Comparison of ENCODE assay signal across 13 cellular contexts in the genomic region with DNA sequence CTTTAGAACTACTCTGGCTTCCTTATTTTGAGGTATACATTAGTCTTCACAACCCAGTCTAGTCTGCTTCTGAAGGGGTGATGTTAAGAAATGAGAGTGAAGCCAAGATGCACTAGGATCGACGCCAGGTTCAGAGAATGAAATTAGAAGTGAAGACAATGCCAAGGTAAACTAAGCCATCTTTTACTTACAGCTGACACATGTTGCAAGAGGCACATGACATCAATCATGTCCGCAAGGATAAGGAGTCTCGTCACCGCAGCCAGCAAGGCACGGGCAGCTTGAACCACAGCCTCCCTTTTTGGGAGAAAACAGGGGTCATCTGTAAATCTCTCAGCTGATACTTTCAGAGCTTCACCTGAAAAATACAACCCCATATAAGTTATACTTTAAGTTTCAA.
"Had no signal": no experiment of that assay in that cellular context is flagged by ENCODE, and none has a peak within 500 bp of the region (broad histone marks: within the 10 kb centered on the region; RNA-seq: fewer than 3 reads in every experiment).

No MANE protein-coding gene starts in this region.

- H3K4me1 ChIP-seq: thyroid gland, uterus had no signal

- H3K27me3 ChIP-seq: ovary, thyroid gland, uterus had no signal

- H3K27ac Mint-ChIP-seq: activated T-helper 17 cell treated with anti-CD3 and anti-CD28 coated beads, Interleukin-2, amount 50 U/mL, for 72 hours; stimulated activated naive B cell treated with anti-CD40 and anti-IgM and Interleukin-4, amounts not matched to agents 10 μg/mL and 1 μg/mL and 100 μg/mL, for 72 hours had no signal

- H3K4me3 Mint-ChIP-seq: activated T-helper 17 cell treated with anti-CD3 and anti-CD28 coated beads, Interleukin-2, amount 50 U/mL, for 72 hours; stimulated activated naive B cell treated with anti-CD40 and anti-IgM and Interleukin-4, amounts not matched to agents 10 μg/mL and 1 μg/mL and 100 μg/mL, for 72 hours had no signal

- H3K4me3 ChIP-seq: ovary, thyroid gland, uterus had no signal

- H3K36me3 ChIP-seq: ovary, thyroid gland, uterus, WERI-Rb-1 had no signal

- H3K9me3 ChIP-seq: ovary, thyroid gland, uterus had no signal

- ATAC-seq: activated T-helper 17 cell treated with anti-CD3 and anti-CD28 coated beads, Interleukin-2, amount 50 U/mL, for 72 hours; esophagus mucosa; stimulated activated naive B cell treated with anti-CD40 and anti-IgM and Interleukin-4, amounts not matched to agents 10 μg/mL and 1 μg/mL and 100 μg/mL, for 72 hours had no signal

- H3K9me3 Mint-ChIP-seq: activated T-helper 17 cell treated with anti-CD3 and anti-CD28 coated beads, Interleukin-2, amount 50 U/mL, for 72 hours; stimulated activated naive B cell treated with anti-CD40 and anti-IgM and Interleukin-4, amounts not matched to agents 10 μg/mL and 1 μg/mL and 100 μg/mL, for 72 hours had no signal

- H3K36me3 Mint-ChIP-seq: stimulated activated naive B cell treated with anti-CD40 and anti-IgM and Interleukin-4, amounts not matched to agents 10 μg/mL and 1 μg/mL and 100 μg/mL, for 72 hours had no signal

- H3K27ac ChIP-seq: ovary, thyroid gland, uterus, WERI-Rb-1 had no signal

- H3K27me3 Mint-ChIP-seq: activated T-helper 17 cell treated with anti-CD3 and anti-CD28 coated beads, Interleukin-2, amount 50 U/mL, for 72 hours had no signal

- DNase-seq: activated CD4-positive, alpha-beta T cell treated with anti-CD3 and anti-CD28 coated beads, Interleukin-2, amount 50 U/mL, for 48 hours; activated naive CD4-positive, alpha-beta T cell treated with Interleukin-2 at 50 U/mL for 16 hours; foreskin fibroblast; glutamatergic neuron; kidney glomerular epithelial cell; ovary; stimulated activated CD4-positive, alpha-beta T cell treated with anti-CD3 and anti-CD28 coated beads, Interleukin-4, amount 100 ng/mL, for 1 hour; stimulated activated naive B cell treated with anti-CD40 and anti-IgM and Interleukin-4, amounts not matched to agents 10 μg/mL and 1 μg/mL and 100 μg/mL, for 72 hours; thyroid gland; uterus; WERI-Rb-1 had no signal

- H3K4me1 Mint-ChIP-seq: activated T-helper 17 cell treated with anti-CD3 and anti-CD28 coated beads, Interleukin-2, amount 50 U/mL, for 72 hours; stimulated activated naive B cell treated with anti-CD40 and anti-IgM and Interleukin-4, amounts not matched to agents 10 μg/mL and 1 μg/mL and 100 μg/mL, for 72 hours had no signal
